12 cellular contexts compared by ENCODE assay signal in genomic region chr22:27377901-27378300, GRCh38.
DNase-seq lines count a peak whose midpoint lies in the region; ATAC-seq, FAIRE-seq and TF ChIP-seq lines count a peak whose summit lies in the region.
"Had no signal": no experiment of that assay in that cellular context is flagged by ENCODE, and none has a peak within 500 bp of the region (broad histone marks: within the 10 kb centered on the region; RNA-seq: fewer than 3 reads in every experiment).

No MANE protein-coding gene starts in this region.

- no peak for ATAC-seq in SK-N-SH treated with all-trans-retinoic acid at 6 μM for 48 hours
- ATAC-seq in HepG2 = no peak
- ATAC-seq: HCT116 had no signal

- H3K27me3 ChIP-seq in SK-N-SH (ENCODE audit: insufficient read depth) = peaks cover 52% of the 10 kb centered on the region
- peaks cover 2 to 27% of the 10 kb centered on the region in 2 experiments; a peak in 2 of 5 replicates for H3K27me3 ChIP-seq in HepG2 (ENCODE audit: control insufficient read depth in 1 of 2, insufficient read depth in 2 of 2, low read length in 2 of 2)
- H3K27me3 ChIP-seq in effector memory CD4-positive, alpha-beta T cell (replicated peaks; ENCODE audit: control insufficient read depth, insufficient read depth, low read length, poor library complexity, severe bottlenecking) = no peaks in the 10 kb centered on the region

- H3K9me3 ChIP-seq in SK-N-SH (no peaks in the 10 kb centered on the region), HepG2 (ENCODE audit: low read length) (no peaks in the 10 kb centered on the region)
- no peaks in the 10 kb centered on the region for H3K9me3 ChIP-seq in effector memory CD4-positive, alpha-beta T cell (ENCODE audit: control insufficient read depth, low read length)
- H3K9me3 ChIP-seq: esophagus squamous epithelium had no signal

- H4K20me1 ChIP-seq in SK-N-SH (ENCODE audit: insufficient read depth) (no peaks in the 10 kb centered on the region), HepG2 (ENCODE audit: insufficient read depth, low read length) (no peaks in the 10 kb centered on the region)

- H3K36me3 ChIP-seq in SK-N-SH (replicated peaks in 1 of 2; ENCODE audit: control insufficient read depth in 1 of 2, insufficient read depth in 2 of 2, low read length in 1 of 2) (no peaks in the 10 kb centered on the region), HepG2 (replicated peaks in 1 of 2; ENCODE audit: control insufficient read depth in 1 of 2, insufficient read depth in 2 of 2, low read length in 2 of 2) (no peaks in the 10 kb centered on the region)
- H3K36me3 ChIP-seq in effector memory CD4-positive, alpha-beta T cell (ENCODE audit: control insufficient read depth, insufficient read depth, low read length) = no peaks in the 10 kb centered on the region
- H3K36me3 ChIP-seq: esophagus squamous epithelium had no signal

- TF ChIP-seq RAD21 in SK-N-SH (IDR thresholded peaks at IDR 0.05; ENCODE audit: low read length) = no peak
- no peak for TF ChIP-seq RAD21 in HepG2 (CRISPR knock-in tag; IDR thresholded peaks at IDR 0.05)

- in situ Hi-C loops in HepG2 (cut with HindIII; ENCODE audit: extremely low pct_ligation_motif_present, low pct_unique_long_range_greater_than_20kb) = no loop called here

- H3F3A ChIP-seq in SK-N-SH (replicated peaks; ENCODE audit: insufficient read depth) = peaks cover 4% of the 10 kb centered on the region

- no peak for TF ChIP-seq EP300 in SK-N-SH (IDR thresholded peaks at IDR 0.05; ENCODE audit: borderline replicate concordance in 1 of 2, low read depth in 1 of 2, low read length in 1 of 2)
- no peak for TF ChIP-seq EP300 in HepG2 (IDR thresholded peaks at IDR 0.05; ENCODE audit: low read depth in 2 of 2, low read length in 2 of 2)
- TF ChIP-seq EP300 in HepG2 (CRISPR knock-in tag; IDR thresholded peaks at IDR 0.05; ENCODE audit: borderline replicate concordance) = no peak

- no peak for TF ChIP-seq CTCF in SK-N-SH (IDR thresholded peaks at IDR 0.05)
- no peak for TF ChIP-seq CTCF in HepG2 (CRISPR knock-in tag; IDR thresholded peaks at IDR 0.05)

- DNase-seq in SK-N-SH (no peak), RCC 7860 (ENCODE audit: low spot score) (peak; percentile 46), HepG2 (ENCODE audit: low spot score) (no peak), T-helper 2 cell (no peak), medulla oblongata (ENCODE audit: extremely low spot score) (no peak), germinal center (ENCODE audit: low spot score) (no peak)
- DNase-seq in effector memory CD4-positive, alpha-beta T cell = no peak
- DNase-seq: esophagus squamous epithelium, NCI-H1930, SW 1271 had no signal

- H3K4me3 ChIP-seq in SK-N-SH (ENCODE audit: low read depth in 2 of 2, low read length in 1 of 2) = 0 out of 4 replicates have a peak overlapping the region, but pooled peaks of 1 of the 2 experiments have one; percentile 26
- no peak overlapping the region for H3K4me3 ChIP-seq in HepG2 (replicated peaks in 1 of 3; ENCODE audit: insufficient read depth in 1 of 3, low read depth in 2 of 3, low read length in 3 of 3)
- no peak overlapping the region for H3K4me3 ChIP-seq in effector memory CD4-positive, alpha-beta T cell (ENCODE audit: insufficient read depth, low read depth, low read length, poor library complexity, severe bottlenecking)
- H3K4me3 ChIP-seq: esophagus squamous epithelium had no signal

- 9% methylated on average over 7 of the region's 8 CpGs for WGBS in SK-N-SH (ENCODE audit: low lambda C conversion rate)
- WGBS in HepG2 (ENCODE audit: low lambda C conversion rate) = 9% methylated on average over 8 of the region's 8 CpGs

- peak; percentile 76 for FAIRE-seq in RCC 7860 (lab: Jason Lieb, UNC)
- no peak for FAIRE-seq in HepG2 (lab: Jason Lieb, UNC)

- TF ChIP-seq POLR2A in HepG2 (IDR thresholded peaks at IDR 0.05; ENCODE audit: insufficient read depth in 1 of 2, low read depth in 2 of 2, low read length in 2 of 2) = no peak

- POLR2A ChIA-PET in SK-N-SH (lab: Yijun Ruan, JAX) = no interaction called here
- POLR2A ChIA-PET in HepG2 (lab: Yijun Ruan, JAX) = no interaction called here

- intact Hi-C loops in HepG2 (cut with micrococcal nuclease; ENCODE audit: unreplicated experiment) = no loop called here

- no TSS peak for BruUV-seq in HepG2 (replicated peaks; lab: Mats Ljungman, UMichigan)

- no peaks in the 10 kb centered on the region for H3K9me2 ChIP-seq in SK-N-SH

- H2AFZ ChIP-seq in SK-N-SH (ENCODE audit: low read depth) = 0 out of 2 replicates have a peak overlapping the region, but pooled peaks have one; percentile 29
- no peak overlapping the region for H2AFZ ChIP-seq in HepG2 (ENCODE audit: low read length)

- H3K79me2 ChIP-seq in SK-N-SH (ENCODE audit: insufficient read depth) (no peaks in the 10 kb centered on the region), HepG2 (ENCODE audit: insufficient read depth, low read length) (no peaks in the 10 kb centered on the region)

- H3K9ac ChIP-seq in SK-N-SH = no peak overlapping the region
- no peak overlapping the region for H3K9ac ChIP-seq in HepG2 (ENCODE audit: insufficient read depth, low read depth, low read length)

- CTCF ChIA-PET in SK-N-SH (lab: Yijun Ruan, JAX) = no interaction called here
- CTCF ChIA-PET in HepG2 (lab: Yijun Ruan, JAX; ENCODE audit: low intra/inter-chr PET ratio, low total read pairs) = no interaction called here

- H3K27ac ChIP-seq in SK-N-SH (ENCODE audit: low read depth in 2 of 2, low read length in 1 of 2) (no peak overlapping the region), HepG2 (ENCODE audit: extremely low read length, insufficient read depth, low read length) (no peak overlapping the region)
- H3K27ac ChIP-seq in effector memory CD4-positive, alpha-beta T cell (ENCODE audit: insufficient read depth, low read length, poor library complexity, severe bottlenecking) = no peak overlapping the region

- H3K4me2 ChIP-seq in SK-N-SH = peak overlapping the region; percentile 52; the same call in 1 of the 2 replicates
- H3K4me2 ChIP-seq in HepG2 (ENCODE audit: low read depth, low read length) = no peak overlapping the region

- peaks cover 9 to 11% of the 10 kb centered on the region in 2 experiments; a peak in 3 of 4 replicates for H3K4me1 ChIP-seq in SK-N-SH (ENCODE audit: control insufficient read depth in 1 of 2, insufficient read depth in 2 of 2, low read depth in 1 of 2, low read length in 1 of 2)
- H3K4me1 ChIP-seq in HepG2 (ENCODE audit: insufficient read depth, low read length) = peaks cover 11% of the 10 kb centered on the region
- H3K4me1 ChIP-seq in effector memory CD4-positive, alpha-beta T cell (ENCODE audit: control insufficient read depth, insufficient read depth, low read length, poor library complexity, severe bottlenecking) = no peaks in the 10 kb centered on the region

TF ChIP-seq in SK-N-SH, 30 proteins besides CTCF, POLR2A, EP300 and RAD21 (continues in another document):
- TF ChIP-seq PBX3 (IDR thresholded peaks at IDR 0.05) (no peak), TCF12 (IDR thresholded peaks at IDR 0.05) (no peak), FOXJ3 (CRISPR knock-in tag; IDR thresholded peaks at IDR 0.05) (no peak)

TF ChIP-seq in SK-N-SH treated with all-trans-retinoic acid at 6 μM for 48 hours, 23 proteins besides CTCF, POLR2A, EP300 and RAD21:
- TF ChIP-seq PPARA (CRISPR knock-in tag; IDR thresholded peaks at IDR 0.05; ENCODE audit: borderline replicate concordance) (no peak), ZC3H10 (CRISPR knock-in tag; IDR thresholded peaks at IDR 0.05) (no peak)

TF ChIP-seq in HepG2, 621 proteins besides CTCF, POLR2A, EP300 and RAD21:
- TF ChIP-seq ZNF768 (CRISPR knock-in tag; IDR thresholded peaks at IDR 0.05) (peak; percentile 34; the same call in 1 of the 2 replicates), ZNF460 (CRISPR knock-in tag; IDR thresholded peaks at IDR 0.05; ENCODE audit: borderline replicate concordance) (no peak)
TF ChIP-seq in HepG2: peak in this region for 1.
